Comparison of ENCODE assay signal across 17 cellular contexts in the genomic region with DNA sequence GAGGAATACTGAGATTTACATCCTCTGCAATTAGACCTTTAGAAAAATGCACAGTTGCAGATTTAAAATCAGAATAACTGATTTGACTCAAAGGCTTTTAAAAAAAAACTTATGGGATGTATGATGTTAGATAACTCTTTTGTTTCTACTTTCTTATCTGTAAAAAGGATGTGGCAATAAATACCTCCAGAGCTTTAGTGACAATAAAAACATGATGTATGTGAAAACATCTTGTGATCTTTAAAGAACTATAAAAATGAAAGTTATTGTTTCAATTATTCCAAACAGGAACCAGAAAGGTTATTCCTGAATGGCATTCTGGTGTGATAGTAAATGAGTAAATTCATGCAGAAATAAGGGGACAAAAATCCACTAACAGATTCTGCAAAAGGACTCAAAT.
DNase-seq lines count a peak whose midpoint lies in the region; ATAC-seq and TF ChIP-seq lines count a peak whose summit lies in the region.
"Had no signal": no experiment of that assay in that cellular context is flagged by ENCODE, and none has a peak within 500 bp of the region (broad histone marks: within the 10 kb centered on the region; RNA-seq: fewer than 3 reads in every experiment).

No MANE protein-coding gene starts in this region.

- no peak overlapping the region for H3K9ac ChIP-seq in SK-N-MC (ENCODE audit: insufficient read length)
- H3K9ac ChIP-seq: BLaER1 had no signal

- POLR2A ChIA-PET in A673 (lab: Charles Lee; ENCODE audit: low non-redundant PET) = no interaction called here

- no peak for TF ChIP-seq CTCF in A673 (conservative IDR thresholded peaks at IDR 0.05; ENCODE audit: low read depth, low read length)
- TF ChIP-seq CTCF in GM23338 (conservative IDR thresholded peaks at IDR 0.05; ENCODE audit: low read depth in 2 of 2) = no peak
- no peak for TF ChIP-seq CTCF in fibroblast of pulmonary artery (IDR thresholded peaks at IDR 0.05; ENCODE audit: low read length, missing control alignments)

- H3K27me3 Mint-ChIP-seq in GM23338 (ENCODE audit: insufficient read depth, low read depth, poor library complexity) = no peaks in the 10 kb centered on the region
- H3K27me3 Mint-ChIP-seq: CD8-positive, alpha-beta memory T cell had no signal

- H3K9me3 ChIP-seq in A673 (ENCODE audit: low read depth, low read length, poor library complexity, severe bottlenecking) (no peaks in the 10 kb centered on the region), SK-N-MC (ENCODE audit: low read depth, low read length) (no peaks in the 10 kb centered on the region; the same call in 1 of the 2 replicates)
- H3K9me3 ChIP-seq: A549, BLaER1 had no signal

- H3K9me2 ChIP-seq in GM23338 (ENCODE audit: insufficient read depth) = no peaks in the 10 kb centered on the region; the same call in 1 of the 2 replicates

- H3F3A ChIP-seq in GM23338 (replicated peaks; ENCODE audit: low read depth) = no peaks in the 10 kb centered on the region

- H3K27ac ChIP-seq in A673 (ENCODE audit: low read depth, low read length, poor library complexity, severe bottlenecking) (peak overlapping the region; percentile 57), GM23338 (ENCODE audit: low read depth) (no peak overlapping the region), SK-N-MC (peak overlapping the region; percentile 38; the same call in 1 of the 2 replicates)
- H3K27ac ChIP-seq: A549, BLaER1, HL-60 had no signal

- H3K4me1 ChIP-seq in A673 (ENCODE audit: insufficient read depth, low read length, poor library complexity, severe bottlenecking) (peaks cover 24% of the 10 kb centered on the region), GM23338 (ENCODE audit: insufficient read depth) (no peaks in the 10 kb centered on the region)
- H3K4me1 ChIP-seq: A549, BLaER1 had no signal

- H3K9me3 Mint-ChIP-seq in GM23338 = no peaks in the 10 kb centered on the region

- CTCF ChIA-PET in A673 (lab: Charles Lee) = no interaction called here

- no peak overlapping the region for H3K4me2 ChIP-seq in GM23338
- H3K4me2 ChIP-seq: A549, BLaER1 had no signal

- H3K79me2 ChIP-seq in GM23338 (replicated peaks; ENCODE audit: insufficient read depth) = no peaks in the 10 kb centered on the region

- H3K4me1 Mint-ChIP-seq in GM23338 = no peaks in the 10 kb centered on the region
- H3K4me1 Mint-ChIP-seq: CD8-positive, alpha-beta memory T cell had no signal

- H3K4me3 Mint-ChIP-seq in GM23338 = no peak overlapping the region
- H3K4me3 Mint-ChIP-seq: CD8-positive, alpha-beta memory T cell had no signal

- H3K36me3 ChIP-seq in A673 (ENCODE audit: insufficient read depth, low read length, poor library complexity, severe bottlenecking) (no peaks in the 10 kb centered on the region), GM23338 (ENCODE audit: insufficient read depth) (no peaks in the 10 kb centered on the region), SK-N-MC (ENCODE audit: insufficient read depth, low read length) (no peaks in the 10 kb centered on the region)
- H3K36me3 ChIP-seq: BLaER1 had no signal

- H3K27me3 ChIP-seq in A673 (replicated peaks; ENCODE audit: insufficient read depth, low read depth, low read length, poor library complexity) (no peaks in the 10 kb centered on the region), GM23338 (ENCODE audit: insufficient read depth) (no peaks in the 10 kb centered on the region)
- H3K27me3 ChIP-seq: BLaER1 had no signal

- no peak overlapping the region for H3K27ac Mint-ChIP-seq in GM23338
- H3K27ac Mint-ChIP-seq: CD8-positive, alpha-beta memory T cell had no signal

- H3K36me3 Mint-ChIP-seq in GM23338 (ENCODE audit: low read depth) = no peaks in the 10 kb centered on the region
- H3K36me3 Mint-ChIP-seq: CD8-positive, alpha-beta memory T cell had no signal

- intact Hi-C loops in A673 (cut with micrococcal nuclease; ENCODE audit: unreplicated experiment) = no loop called here

- ATAC-seq in GM23338 (no peak), GM21619 (IDR thresholded peaks at IDR 0.05; ENCODE audit: unreplicated experiment) (no peak), GM19455 (IDR thresholded peaks at IDR 0.05; ENCODE audit: unreplicated experiment) (no peak)
- ATAC-seq: A549, GM12878, K562 had no signal

- peak overlapping the region; percentile 77; the same call in 1 of the 2 replicates for H2AFZ ChIP-seq in GM23338

- BruUV-seq in A673 (replicated peaks; lab: Mats Ljungman, UMichigan) = no TSS peak

- no peak for DNase-seq in A673 (ENCODE audit: low spot score)
- no peak for DNase-seq in GM23338 (ENCODE audit: low spot score)
- no peak for DNase-seq in SK-N-MC (ENCODE audit: low read depth, low spot score)
- peak; percentile 3 for DNase-seq in fibroblast of pulmonary artery (ENCODE audit: low read depth)
- no peak for DNase-seq in mesenteric fat pad (ENCODE audit: low spot score)
- no peak for DNase-seq in GM03348 (ENCODE audit: low spot score)
- DNase-seq: AML-193; CD8-positive, alpha-beta memory T cell; DMS53; HCEC 1CT had no signal

- H3K4me3 ChIP-seq in A673 (ENCODE audit: low read depth, low read length, poor library complexity, severe bottlenecking) = no peak overlapping the region
- no peak overlapping the region for H3K4me3 ChIP-seq in GM23338
- H3K4me3 ChIP-seq in SK-N-MC = no peak overlapping the region
- no peak overlapping the region for H3K4me3 ChIP-seq in fibroblast of pulmonary artery (replicated peaks; ENCODE audit: low read depth, low read length)
- H3K4me3 ChIP-seq: A549, BLaER1, GM12878, K562 had no signal

- H4K20me1 ChIP-seq in GM23338 (replicated peaks; ENCODE audit: insufficient read depth) = no peaks in the 10 kb centered on the region
- H4K20me1 ChIP-seq: BLaER1 had no signal

TF ChIP-seq in GM23338, 12 proteins besides CTCF, POLR2A, EP300 and RAD21:
- TF ChIP-seq NANOG (IDR thresholded peaks at IDR 0.05; ENCODE audit: borderline replicate concordance) = no peak
- TF ChIP-seq, protein P1, sequence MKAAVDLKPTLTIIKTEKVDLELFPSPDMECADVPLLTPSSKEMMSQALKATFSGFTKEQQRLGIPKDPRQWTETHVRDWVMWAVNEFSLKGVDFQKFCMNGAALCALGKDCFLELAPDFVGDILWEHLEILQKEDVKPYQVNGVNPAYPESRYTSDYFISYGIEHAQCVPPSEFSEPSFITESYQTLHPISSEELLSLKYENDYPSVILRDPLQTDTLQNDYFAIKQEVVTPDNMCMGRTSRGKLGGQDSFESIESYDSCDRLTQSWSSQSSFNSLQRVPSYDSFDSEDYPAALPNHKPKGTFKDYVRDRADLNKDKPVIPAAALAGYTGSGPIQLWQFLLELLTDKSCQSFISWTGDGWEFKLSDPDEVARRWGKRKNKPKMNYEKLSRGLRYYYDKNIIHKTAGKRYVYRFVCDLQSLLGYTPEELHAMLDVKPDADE (IDR thresholded peaks at IDR 0.05) = no peak
